ENCODE assay signal across 13 cellular contexts in genomic region chr1:8889103-8889846, GRCh38. TPM values are rescaled to one million over a fixed set of nuclear protein-coding genes. Genes with fewer than 3 reads are reported as not detected.
DNase-seq lines count a peak whose midpoint lies in the region; ATAC-seq and TF ChIP-seq lines count a peak whose summit lies in the region.
"Had no signal": no experiment of that assay in that cellular context is flagged by ENCODE, and none has a peak within 500 bp of the region (broad histone marks: within the 10 kb centered on the region; RNA-seq: fewer than 3 reads in every experiment).

No MANE protein-coding gene starts in this region.

- ATAC-seq in right cardiac atrium: peak; percentile 50
- no peak for ATAC-seq in GM19351 (IDR thresholded peaks at IDR 0.05; ENCODE audit: unreplicated experiment)
- ATAC-seq: natural killer cell, T-helper 17 cell had no signal

- H3K9me3 ChIP-seq in right cardiac atrium (ENCODE audit: control insufficient read depth, low read length): no peaks in the 10 kb centered on the region
- H3K9me3 ChIP-seq in colonic mucosa: no peaks in the 10 kb centered on the region

- 55% methylated on average over 11 of the region's 11 CpGs for WGBS in right cardiac atrium

- DNase-seq in HuH-7.5 (ENCODE audit: low spot score) (peak; percentile 24), astrocyte of the spinal cord (ENCODE audit: low read depth, low spot score) (peak; percentile 32), right cardiac atrium (peak in 1 of 3 donors; percentile 60), colonic mucosa (no peak), NCI-H1930 (lab: John Stamatoyannopoulos, UW) (no peak), ureter (ENCODE audit: low spot score) (no peak)
- DNase-seq: glutamatergic neuron, natural killer cell, NCI-H748 treated with DMSO at 0.1 percent for 48 hours, T-helper 17 cell had no signal

- H3K27me3 ChIP-seq in right cardiac atrium (ENCODE audit: control insufficient read depth, insufficient read depth): no peaks in the 10 kb centered on the region
- no peaks in the 10 kb centered on the region for H3K27me3 ChIP-seq in colonic mucosa
- H3K27me3 ChIP-seq: cardiac muscle cell had no signal

- H3K4me1 ChIP-seq in right cardiac atrium (ENCODE audit: control insufficient read depth, insufficient read depth, low read length) (peaks cover 4% of the 10 kb centered on the region), colonic mucosa (no peaks in the 10 kb centered on the region)

- intact Hi-C loops in right cardiac atrium (cut with DNase I) (no loop called here), colonic mucosa (cut with DNase I) (no loop called here)

- H3K36me3 ChIP-seq in colonic mucosa: no peaks in the 10 kb centered on the region
- H3K36me3 ChIP-seq: cardiac muscle cell had no signal

- H3K27ac ChIP-seq in right cardiac atrium (ENCODE audit: low read length) (peak overlapping the region; percentile 81), temporal lobe (ENCODE audit: low read depth, low read length) (peak overlapping the region; percentile 82), colonic mucosa (no peak overlapping the region)
- H3K27ac ChIP-seq: cardiac muscle cell had no signal

- no peak overlapping the region for H3K4me3 ChIP-seq in astrocyte of the spinal cord (ENCODE audit: low read depth, low read length)
- no peak overlapping the region for H3K4me3 ChIP-seq in right cardiac atrium (ENCODE audit: low read length)
- no peak overlapping the region for H3K4me3 ChIP-seq in colonic mucosa
- H3K4me3 ChIP-seq: cardiac muscle cell had no signal

- TF ChIP-seq CTCF in astrocyte of the spinal cord (IDR thresholded peaks at IDR 0.05; ENCODE audit: low read depth, low read length): no peak
- no peak for TF ChIP-seq CTCF in colonic mucosa (IDR thresholded peaks at IDR 0.05)

- no peak overlapping the region for H3K9ac ChIP-seq in colonic mucosa (ENCODE audit: low read depth in 2 of 2, low read length in 2 of 2)

- in situ Hi-C loops in astrocyte of the spinal cord (cut with HindIII; ENCODE audit: low sequenced_read_pairs): no loop called here

RNA-seq across cellular contexts. Expression of gene ENO1, which starts 10.8 kb away (rescaled TPM):
- total RNA-seq in right cardiac atrium: 100 to 1,000 TPM; 146 to 335 (median 212) TPM
- polyA plus RNA-seq in right cardiac atrium: 138 TPM
- 223 TPM for total RNA-seq in temporal lobe
- total RNA-seq in colonic mucosa: 1,000 to 10,000 TPM in 1 of 2 donors, 100 to 1,000 TPM in 1; 982 to 1,067 TPM
- 726 TPM for total RNA-seq in ureter

RNA-seq across cellular contexts. Expression of gene CA6, which starts 56.4 kb away (rescaled TPM):
- total RNA-seq in right cardiac atrium (not detected), temporal lobe (not detected), colonic mucosa (not detected), ureter (not detected)
- not detected for polyA plus RNA-seq in right cardiac atrium
- total RNA-seq: cardiac muscle cell, natural killer cell had no signal
- polyA plus RNA-seq: cardiac muscle cell had no signal

Comparison
In these comparisons a context has a peak if more than half of its experiments do, and no peak if none do; other contexts are left out.
1. DNase-seq: peak in HuH-7.5 (single experiment) and astrocyte of the spinal cord (single experiment); none in colonic mucosa (single experiment), NCI-H1930 (0 of 2) and ureter (single experiment).